Comparison of ENCODE assay signal across 1 cellular context in genomic region chr11:118221419-118221818, GRCh38.
TF ChIP-seq lines count a peak whose summit lies in the region.

No MANE protein-coding gene starts in this region.

TF ChIP-seq in SK-N-SH, 30 proteins besides CTCF, POLR2A, EP300 and RAD21 (continued from another document):
- no peak for TF ChIP-seq YY1 (IDR thresholded peaks at IDR 0.05; ENCODE audit: low read depth)
- TF ChIP-seq ELF1 (IDR thresholded peaks at IDR 0.05) = no peak
- no peak for TF ChIP-seq USF1 (IDR thresholded peaks at IDR 0.05; ENCODE audit: borderline replicate concordance, low read depth)
- no peak for TF ChIP-seq FOXJ3 (CRISPR knock-in tag; IDR thresholded peaks at IDR 0.05)
- no peak for TF ChIP-seq MXI1 (IDR thresholded peaks at IDR 0.05; ENCODE audit: low read depth, low read length)
- no peak for TF ChIP-seq ZBTB33 (IDR thresholded peaks at IDR 0.05; ENCODE audit: borderline replicate concordance, low read depth)
- TF ChIP-seq RFX5 (IDR thresholded peaks at IDR 0.05; ENCODE audit: low read length) = no peak
- TF ChIP-seq USF2 (IDR thresholded peaks at IDR 0.05; ENCODE audit: borderline replicate concordance, low read depth, low read length) = no peak
- TF ChIP-seq RCOR1 (IDR thresholded peaks at IDR 0.05; ENCODE audit: low read length) = no peak
- TF ChIP-seq PBX3 (IDR thresholded peaks at IDR 0.05) = no peak
- TF ChIP-seq GABPA (IDR thresholded peaks at IDR 0.05; ENCODE audit: low read depth) = no peak
